Comparison of ENCODE assay signal across 11 cellular contexts in the genomic region with DNA sequence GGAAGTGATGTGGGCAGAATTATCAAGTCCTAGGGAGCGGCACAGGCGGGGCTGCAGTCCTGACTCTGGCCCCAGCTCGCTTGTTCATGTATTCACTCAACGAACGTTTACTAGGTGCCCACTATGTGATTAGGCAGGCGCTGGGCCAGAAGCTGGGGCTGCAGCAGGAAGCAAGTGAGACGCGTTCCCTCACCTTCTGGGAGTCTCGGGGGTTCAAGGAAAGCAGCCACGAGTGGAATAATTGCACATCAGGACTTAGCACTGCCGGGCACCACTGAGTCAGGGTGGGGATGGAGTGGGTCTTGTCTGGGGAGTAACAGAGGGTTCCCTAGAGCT. TPM values are rescaled to one million over a fixed set of nuclear protein-coding genes. Genes with fewer than 3 reads are reported as not detected.
DNase-seq lines count a peak whose midpoint lies in the region; ATAC-seq and TF ChIP-seq lines count a peak whose summit lies in the region.
"Had no signal": no experiment of that assay in that cellular context is flagged by ENCODE, and none has a peak within 500 bp of the region (broad histone marks: within the 10 kb centered on the region; RNA-seq: fewer than 3 reads in every experiment).

No MANE protein-coding gene starts in this region.

- H3K27me3 Mint-ChIP-seq in CD8-positive, alpha-beta memory T cell: no peaks in the 10 kb centered on the region
- peaks cover 0 to 4% of the 10 kb centered on the region in 2 donors for H3K27me3 Mint-ChIP-seq in natural killer cell (ENCODE audit: low read depth in 2 of 2)

- H3K4me1 ChIP-seq in CD8-positive, alpha-beta memory T cell (ENCODE audit: insufficient read depth, low read length): peaks cover 28% of the 10 kb centered on the region
- H3K4me1 ChIP-seq in HUES48 (ENCODE audit: control insufficient read depth, insufficient read depth, low read length) (peaks cover 4% of the 10 kb centered on the region; the same call in 1 of the 2 replicates), neuron (ENCODE audit: insufficient read depth, low read length) (peaks cover 13% of the 10 kb centered on the region)

- no peak overlapping the region for H2AFZ ChIP-seq in neuron (ENCODE audit: low read depth, low read length)

- H3K4me3 Mint-ChIP-seq in CD8-positive, alpha-beta memory T cell: peak overlapping the region in 1 of 7 donors; percentile 39
- no peak overlapping the region for H3K4me3 Mint-ChIP-seq in natural killer cell

- no peaks in the 10 kb centered on the region for H3K27me3 ChIP-seq in CD8-positive, alpha-beta memory T cell (ENCODE audit: insufficient read depth, low read length, poor library complexity, severe bottlenecking)
- H3K27me3 ChIP-seq in HUES48 (ENCODE audit: control insufficient read depth, insufficient read depth, low read length): peaks cover 15% of the 10 kb centered on the region
- H3K27me3 ChIP-seq in neuron (ENCODE audit: insufficient read depth, low read length): peaks cover 11% of the 10 kb centered on the region

- peak overlapping the region; percentile 89 for H3K4me3 ChIP-seq in CD8-positive, alpha-beta memory T cell (ENCODE audit: low read length)
- H3K4me3 ChIP-seq in HUES48 (ENCODE audit: low read depth, low read length) (peak overlapping the region; percentile 68; the same call in 1 of the 2 replicates), neuron (ENCODE audit: low read length) (peak overlapping the region; percentile 54)

- intact Hi-C loops in natural killer cell (cut with micrococcal nuclease): no loop called here

- ATAC-seq in natural killer cell (no peak), GM19467 (IDR thresholded peaks at IDR 0.05; ENCODE audit: unreplicated experiment) (no peak)

- H3K4me1 Mint-ChIP-seq in CD8-positive, alpha-beta memory T cell: peaks cover 13 to 16% (median 15%) of the 10 kb centered on the region in 3 donors
- H3K4me1 Mint-ChIP-seq in natural killer cell: peaks cover 4 to 14% of the 10 kb centered on the region in 2 donors

- no peak for TF ChIP-seq CTCF in natural killer cell (IDR thresholded peaks at IDR 0.05)

- H3K36me3 Mint-ChIP-seq in CD8-positive, alpha-beta memory T cell: peaks cover 0 to 7% (median 0%) of the 10 kb centered on the region in 3 donors
- H3K36me3 Mint-ChIP-seq in natural killer cell: no peaks in the 10 kb centered on the region

- peak overlapping the region in 3 of 8 donors; percentile 70 to 90 (median 90) for H3K27ac Mint-ChIP-seq in CD8-positive, alpha-beta memory T cell
- H3K27ac Mint-ChIP-seq in natural killer cell: no peak overlapping the region

- no peaks in the 10 kb centered on the region for H3K9me3 ChIP-seq in CD8-positive, alpha-beta memory T cell (ENCODE audit: low read length)
- H3K9me3 ChIP-seq in HUES48 (ENCODE audit: control insufficient read depth, insufficient read depth, low read length) (no peaks in the 10 kb centered on the region), neuron (ENCODE audit: low read length) (no peaks in the 10 kb centered on the region)
- H3K9me3 ChIP-seq: colonic mucosa, vagina had no signal

- H3K36me3 ChIP-seq in CD8-positive, alpha-beta memory T cell (ENCODE audit: insufficient read depth, low read length): no peaks in the 10 kb centered on the region
- no peaks in the 10 kb centered on the region for H3K36me3 ChIP-seq in HUES48 (ENCODE audit: control insufficient read depth, insufficient read depth, low read length)
- no peaks in the 10 kb centered on the region for H3K36me3 ChIP-seq in neuron (ENCODE audit: insufficient read depth, low read length)
- H3K36me3 ChIP-seq: colonic mucosa, vagina had no signal

- DNase-seq in CD8-positive, alpha-beta memory T cell: no peak
- DNase-seq in caudate nucleus (lab: John Stamatoyannopoulos, UW) (peak in 1 of 61 donors; percentile 65), NCI-H2227 (lab: John Stamatoyannopoulos, UW; ENCODE audit: unreplicated experiment) (no peak), natural killer cell (no peak), NCI-H2081 (lab: John Stamatoyannopoulos, UW) (no peak)

- CTCF ChIA-PET in CD8-positive, alpha-beta memory T cell (lab: Charles Lee): interaction anchor here (2.0 kb wide), 1 partner anchor 70 kb away, joined by 7 read pairs; no protein-coding TSS in a partner anchor

- no peaks in the 10 kb centered on the region for H3K9me3 Mint-ChIP-seq in CD8-positive, alpha-beta memory T cell
- H3K9me3 Mint-ChIP-seq in natural killer cell: no peaks in the 10 kb centered on the region

- H3K9ac ChIP-seq in HUES48 (ENCODE audit: low read depth, low read length): no peak overlapping the region

- POLR2A ChIA-PET in CD8-positive, alpha-beta memory T cell (lab: Charles Lee): interaction anchor here (0.6 to 1.2 kb wide), 4 partner anchors 21 to 755 kb away, joined by 3 to 5 read pairs (median 3); partner anchors contain the start of gene RPL18

- H3K27ac ChIP-seq in CD8-positive, alpha-beta memory T cell (ENCODE audit: low read depth, low read length): no peak overlapping the region
- H3K27ac ChIP-seq in HUES48 (ENCODE audit: low read depth, low read length) (no peak overlapping the region), caudate nucleus (ENCODE audit: low read depth, low read length) (peak overlapping the region; percentile 75)
- H3K27ac ChIP-seq: colonic mucosa, vagina had no signal

RNA-seq across cellular contexts. Expression of gene LMTK3, which starts 2.5 kb away (rescaled TPM):
- total RNA-seq in CD8-positive, alpha-beta memory T cell: 1 to 10 TPM; 4.6 to 4.7 TPM
- polyA plus RNA-seq in CD8-positive, alpha-beta memory T cell: not detected
- total RNA-seq in natural killer cell: 1 to 10 TPM in 2 of 3 donors, under 1 TPM in 1; 0.64 to 2.9 (median 1.9) TPM

RNA-seq across cellular contexts. Expression of gene SULT2B1, which starts 37.9 kb away (rescaled TPM):
- not detected for total RNA-seq in CD8-positive, alpha-beta memory T cell
- not detected for polyA plus RNA-seq in CD8-positive, alpha-beta memory T cell
- total RNA-seq in natural killer cell: under 1 TPM in 1 of 3 donors, not detected in 2; 0.40 TPM
- total RNA-seq: osteocyte had no signal

RNA-seq across cellular contexts. Expression of gene CYTH2, which starts 44.9 kb away (rescaled TPM):
- 10 to 100 TPM; 30.7 to 33.3 TPM for total RNA-seq in CD8-positive, alpha-beta memory T cell
- 34.8 TPM for polyA plus RNA-seq in CD8-positive, alpha-beta memory T cell
- 10 to 100 TPM; 38.5 to 44.1 (median 39.2) TPM for total RNA-seq in natural killer cell

RNA-seq across cellular contexts. Expression of gene KCNJ14, which starts 58.7 kb away (rescaled TPM):
- 1 to 10 TPM; 1.8 to 2.0 TPM for total RNA-seq in CD8-positive, alpha-beta memory T cell
- 0.12 TPM for polyA plus RNA-seq in CD8-positive, alpha-beta memory T cell
- 1 to 10 TPM in 1 of 3 donors, under 1 TPM in 2; 0.77 to 1.2 (median 0.85) TPM for total RNA-seq in natural killer cell
